9 cellular contexts compared by ENCODE assay signal in genomic region chr6:150143521-150144293, GRCh38. TPM values are rescaled to one million over a fixed set of nuclear protein-coding genes. Genes with fewer than 3 reads are reported as not detected.
A peak's percentile ranks its signal among the peaks of the same experiment; 100 is the strongest.
DNase-seq lines count a peak whose midpoint lies in the region; ATAC-seq lines count a peak whose summit lies in the region.
"Had no signal": no experiment of that assay in that cellular context is flagged by ENCODE, and none has a peak within 500 bp of the region (broad histone marks: within the 10 kb centered on the region; RNA-seq: fewer than 3 reads in every experiment).

No MANE protein-coding gene starts in this region.

- no peak overlapping the region for H4K8ac ChIP-seq in mesendoderm (ENCODE audit: low read depth, low read length)

- peak overlapping the region; percentile 60 for H3K4me2 ChIP-seq in mesendoderm (ENCODE audit: low read length)

- no peaks in the 10 kb centered on the region for H3K36me3 ChIP-seq in mesendoderm (ENCODE audit: control insufficient read depth, insufficient read depth, low read length)

- H3K79me2 ChIP-seq in mesendoderm (ENCODE audit: control insufficient read depth, insufficient read depth, low read length), result no peaks in the 10 kb centered on the region

- H3K56ac ChIP-seq in mesendoderm (ENCODE audit: low read length), result no peak overlapping the region

- H3K4ac ChIP-seq in mesendoderm (ENCODE audit: low read depth, low read length), result no peak overlapping the region

- no peak overlapping the region for H4K5ac ChIP-seq in mesendoderm (ENCODE audit: low read length)

- no peaks in the 10 kb centered on the region for H3K4me1 ChIP-seq in mesendoderm (ENCODE audit: control insufficient read depth, low read depth, low read length)

- no peak overlapping the region for H2BK120ac ChIP-seq in mesendoderm (ENCODE audit: low read depth, low read length)

- H3K27me3 ChIP-seq in mesendoderm (ENCODE audit: insufficient read depth, low read length, poor library complexity), result peaks cover 22% of the 10 kb centered on the region

- no peak overlapping the region for H3K9ac ChIP-seq in mesendoderm (ENCODE audit: low read length)

- no peak overlapping the region for H2BK5ac ChIP-seq in mesendoderm (ENCODE audit: low read length)

- DNase-seq in Right ventricle myocardium inferior (ENCODE audit: missing footprints) (no peak), cardiac septum (ENCODE audit: low spot score) (no peak), caudate nucleus (lab: John Stamatoyannopoulos, UW) (peak in 23 of 61 donors; percentile 4 to 61 (median 22)), mesendoderm (no peak), OCI-M1 (lab: John Stamatoyannopoulos, UW) (no peak), middle frontal gyrus (ENCODE audit: extremely low spot score, low spot score) (no peak), NCI-H2196 treated with DMSO at 0.1 percent for 48 hours (lab: John Stamatoyannopoulos, UW; ENCODE audit: unreplicated experiment) (no peak)

- H3K18ac ChIP-seq in mesendoderm (ENCODE audit: low read length), result no peak overlapping the region

- no peak overlapping the region for H3K23ac ChIP-seq in mesendoderm (ENCODE audit: low read length)

- H2BK15ac ChIP-seq in mesendoderm (replicated peaks; ENCODE audit: low read depth), result no peak overlapping the region

- H3K79me1 ChIP-seq in mesendoderm (ENCODE audit: low read length), result no peaks in the 10 kb centered on the region

- no peak overlapping the region for H3K4me3 ChIP-seq in mesendoderm (ENCODE audit: low read length)

- ATAC-seq in Right ventricle myocardium inferior, result peak; percentile 50
- ATAC-seq in HG03135 (IDR thresholded peaks at IDR 0.05; ENCODE audit: unreplicated experiment), result no peak

- no peak overlapping the region for H2AK5ac ChIP-seq in mesendoderm (ENCODE audit: low read length)

- H3K27ac ChIP-seq in caudate nucleus (ENCODE audit: low read depth, low read length), result peak overlapping the region; percentile 16
- no peak overlapping the region for H3K27ac ChIP-seq in mesendoderm (ENCODE audit: low read depth, low read length)

- WGBS in mesendoderm (ENCODE audit: extremely low coverage, insufficient coverage, low lambda C conversion rate), result no CpG with 5 or more reads among the region's 53 CpGs

- intact Hi-C loops in Right ventricle myocardium inferior (cut with DNase I) (loop anchor here (2.0 to 5.0 kb wide), 2 partner anchors 94 to 177 kb away; no protein-coding TSS in a partner anchor), cardiac septum (cut with DNase I) (loop anchor here (2.0 to 5.0 kb wide), 4 partner anchors 34 to 183 kb away; no protein-coding TSS in a partner anchor)

RNA-seq across cellular contexts. Expression of gene PPP1R14C, which starts 0.9 kb away (rescaled TPM):
- total RNA-seq in Right ventricle myocardium inferior (129 TPM), cardiac septum (91.5 TPM)
- 0.59 TPM for polyA plus RNA-seq in mesendoderm (2013, experiment 1 of 2)
- 0.57 TPM for polyA plus RNA-seq in mesendoderm (2013, experiment 2 of 2)
- total RNA-seq: myocyte had no signal
